8 cellular contexts compared by ENCODE assay signal in the genomic region with DNA sequence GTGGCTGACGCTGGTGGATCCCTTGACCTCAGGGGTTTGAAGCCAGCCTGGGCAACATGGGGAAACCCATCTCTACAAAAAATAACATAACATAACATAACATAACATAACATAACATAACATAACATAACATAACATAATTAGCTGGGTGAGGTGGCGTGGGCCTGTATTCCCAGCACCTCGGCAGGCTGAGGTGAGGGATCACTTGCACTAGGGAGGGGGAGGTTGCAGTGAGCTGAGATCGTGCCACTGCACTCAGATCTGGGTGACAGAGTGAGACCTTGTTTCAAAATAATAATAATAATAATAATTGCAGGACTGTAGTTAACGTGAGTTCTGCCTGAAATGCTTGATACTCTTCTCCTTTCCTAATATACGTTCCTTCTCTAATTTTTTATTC. TPM values are rescaled to one million over a fixed set of nuclear protein-coding genes. Genes with fewer than 3 reads are reported as not detected.
DNase-seq lines count a peak whose midpoint lies in the region.

No MANE protein-coding gene starts in this region.

- H3K36me3 Mint-ChIP-seq in activated naive CD4-positive, alpha-beta T cell treated with anti-CD3 and anti-CD28 coated beads, Interleukin-2, amount 50 U/mL, for 24 hours = peaks cover 11% of the 10 kb centered on the region
- H3K36me3 Mint-ChIP-seq in activated CD4-positive, alpha-beta memory T cell treated with anti-CD3 and anti-CD28 coated beads, Interleukin-2, amount 10 ng/mL, durations not matched to agents 7 days and 5 days (ENCODE audit: low read depth) = peaks cover 30% of the 10 kb centered on the region
- peaks cover 22 to 29% (median 23%) of the 10 kb centered on the region in 3 donors for H3K36me3 Mint-ChIP-seq in immature natural killer cell

- peaks cover 1% of the 10 kb centered on the region for H3K9me3 ChIP-seq in thymus (ENCODE audit: control insufficient read depth)

- peaks cover 43% of the 10 kb centered on the region for H3K4me1 Mint-ChIP-seq in activated naive CD4-positive, alpha-beta T cell treated with anti-CD3 and anti-CD28 coated beads, Interleukin-2, amount 50 U/mL, for 24 hours
- peaks cover 35% of the 10 kb centered on the region for H3K4me1 Mint-ChIP-seq in activated CD4-positive, alpha-beta memory T cell treated with anti-CD3 and anti-CD28 coated beads, Interleukin-2, amount 10 ng/mL, durations not matched to agents 7 days and 5 days
- H3K4me1 Mint-ChIP-seq in immature natural killer cell = peaks cover 23 to 30% of the 10 kb centered on the region in 2 donors

- H3K27ac Mint-ChIP-seq in activated naive CD4-positive, alpha-beta T cell treated with anti-CD3 and anti-CD28 coated beads, Interleukin-2, amount 50 U/mL, for 24 hours = peak overlapping the region; percentile 100
- H3K27ac Mint-ChIP-seq in activated CD4-positive, alpha-beta memory T cell treated with anti-CD3 and anti-CD28 coated beads, Interleukin-2, amount 10 ng/mL, durations not matched to agents 7 days and 5 days = peak overlapping the region; percentile 96
- H3K27ac Mint-ChIP-seq in immature natural killer cell = peak overlapping the region; percentile 96 to 100 (median 98)

- peaks cover 8% of the 10 kb centered on the region for H3K4me1 ChIP-seq in thymus (ENCODE audit: control insufficient read depth, insufficient read depth, low read length)

- H3K27ac ChIP-seq in thymus (ENCODE audit: low read depth) = peak overlapping the region; percentile 18

- no peak for DNase-seq in activated naive CD4-positive, alpha-beta T cell treated with Interleukin-2 at 50 U/mL for 16 hours
- DNase-seq in activated CD4-positive, alpha-beta memory T cell treated with anti-CD3 and anti-CD28 coated beads, Interleukin-2, amount 10 ng/mL, durations not matched to agents 7 days and 5 days = no peak
- no peak for DNase-seq in immature natural killer cell
- DNase-seq in stimulated activated naive CD4-positive, alpha-beta T cell treated with Interleukin-2 at 50 U/mL for 16 hours (lab: John Stamatoyannopoulos, UW) = no peak
- DNase-seq in NK-92 (lab: John Stamatoyannopoulos, UW; ENCODE audit: unreplicated experiment) = no peak
- no peak for DNase-seq in NCI-H69 (lab: John Stamatoyannopoulos, UW)

- POLR2A ChIA-PET in activated CD4-positive, alpha-beta memory T cell treated with anti-CD3 and anti-CD28 coated beads, Interleukin-2, amount 10 ng/mL, durations not matched to agents 7 days and 5 days (lab: Charles Lee) = interaction anchor here (0.6 kb wide), 1 partner anchor 852 kb away, joined by 3 read pairs; no protein-coding TSS in a partner anchor

- H3K9me3 Mint-ChIP-seq in activated naive CD4-positive, alpha-beta T cell treated with anti-CD3 and anti-CD28 coated beads, Interleukin-2, amount 50 U/mL, for 24 hours = no peaks in the 10 kb centered on the region
- H3K9me3 Mint-ChIP-seq in activated CD4-positive, alpha-beta memory T cell treated with anti-CD3 and anti-CD28 coated beads, Interleukin-2, amount 10 ng/mL, durations not matched to agents 7 days and 5 days = no peaks in the 10 kb centered on the region
- H3K9me3 Mint-ChIP-seq in immature natural killer cell = no peaks in the 10 kb centered on the region

- CTCF ChIA-PET in activated CD4-positive, alpha-beta memory T cell treated with anti-CD3 and anti-CD28 coated beads, Interleukin-2, amount 10 ng/mL, durations not matched to agents 7 days and 5 days (lab: Charles Lee) = interaction anchor here (1.3 kb wide), 1 partner anchor 114 kb away, joined by 3 read pairs; no protein-coding TSS in a partner anchor

- H3K4me3 ChIP-seq in thymus (ENCODE audit: low read length) = peak overlapping the region; percentile 94

- no peaks in the 10 kb centered on the region for H3K27me3 Mint-ChIP-seq in activated naive CD4-positive, alpha-beta T cell treated with anti-CD3 and anti-CD28 coated beads, Interleukin-2, amount 50 U/mL, for 24 hours
- peaks cover 6% of the 10 kb centered on the region for H3K27me3 Mint-ChIP-seq in activated CD4-positive, alpha-beta memory T cell treated with anti-CD3 and anti-CD28 coated beads, Interleukin-2, amount 10 ng/mL, durations not matched to agents 7 days and 5 days
- peaks cover 5 to 10% (median 9%) of the 10 kb centered on the region in 3 donors for H3K27me3 Mint-ChIP-seq in immature natural killer cell (ENCODE audit: low read depth in 3 of 3)

- H3K36me3 ChIP-seq in thymus (ENCODE audit: control insufficient read depth, insufficient read depth) = peaks cover 3% of the 10 kb centered on the region

- H3K27me3 ChIP-seq in thymus (ENCODE audit: control insufficient read depth, insufficient read depth) = no peaks in the 10 kb centered on the region

- WGBS in thymus = 93% methylated on average over 6 of the region's 6 CpGs

- peak overlapping the region; percentile 99 for H3K4me3 Mint-ChIP-seq in activated naive CD4-positive, alpha-beta T cell treated with anti-CD3 and anti-CD28 coated beads, Interleukin-2, amount 50 U/mL, for 24 hours
- H3K4me3 Mint-ChIP-seq in activated CD4-positive, alpha-beta memory T cell treated with anti-CD3 and anti-CD28 coated beads, Interleukin-2, amount 10 ng/mL, durations not matched to agents 7 days and 5 days = peak overlapping the region; percentile 97
- H3K4me3 Mint-ChIP-seq in immature natural killer cell = peak overlapping the region; percentile 47 to 100 (median 96)

RNA-seq across cellular contexts. Expression of gene MAGOHB, which starts 1.3 kb away (rescaled TPM):
- total RNA-seq in activated CD4-positive, alpha-beta memory T cell treated with anti-CD3 and anti-CD28 coated beads, Interleukin-2, amount 10 ng/mL, durations not matched to agents 7 days and 5 days = 10 to 100 TPM; 38.4 to 39.0 TPM
- polyA plus RNA-seq in immature natural killer cell (10 to 100 TPM; 54.7 to 72.5 (median 58.7) TPM), thymus (38.4 TPM)
